ENCODE assay signal across 11 cellular contexts in genomic region chr2:120264995-120265394, GRCh38. TPM values are rescaled to one million over a fixed set of nuclear protein-coding genes. Genes with fewer than 3 reads are reported as not detected.
DNase-seq lines count a peak whose midpoint lies in the region; ATAC-seq lines count a peak whose summit lies in the region.
"Had no signal": no experiment of that assay in that cellular context is flagged by ENCODE, and none has a peak within 500 bp of the region (broad histone marks: within the 10 kb centered on the region; RNA-seq: fewer than 3 reads in every experiment).

No MANE protein-coding gene starts in this region.

- no peaks in the 10 kb centered on the region for H3K27me3 ChIP-seq in SJSA1 (replicated peaks)
- H3K27me3 ChIP-seq in naive thymus-derived CD4-positive, alpha-beta T cell (ENCODE audit: control insufficient read depth in 2 of 2, insufficient read depth in 2 of 2, low read length in 2 of 2) = no peaks in the 10 kb centered on the region

- peaks cover 2% of the 10 kb centered on the region; the same call in 1 of the 2 replicates for H3K9me3 ChIP-seq in SJSA1 (replicated peaks)
- no peaks in the 10 kb centered on the region for H3K9me3 ChIP-seq in naive thymus-derived CD4-positive, alpha-beta T cell (ENCODE audit: control insufficient read depth in 2 of 3, low read length in 3 of 3)

- H3K4me1 ChIP-seq in SJSA1 (replicated peaks) = peaks cover 13% of the 10 kb centered on the region
- H3K4me1 ChIP-seq in naive thymus-derived CD4-positive, alpha-beta T cell (ENCODE audit: control insufficient read depth in 2 of 2, insufficient read depth in 2 of 2, low read length in 2 of 2) = no peaks in the 10 kb centered on the region

- intact Hi-C loops in naive thymus-derived CD4-positive, alpha-beta T cell (cut with micrococcal nuclease) = loop anchor here in 1 of 2 donors (5.0 kb wide), 1 partner anchor 33 kb away; no protein-coding TSS in a partner anchor

- POLR2A ChIA-PET in naive thymus-derived CD4-positive, alpha-beta T cell (lab: Charles Lee) = no interaction called here

- no peak overlapping the region for H3K4me3 ChIP-seq in SJSA1
- no peak overlapping the region for H3K4me3 ChIP-seq in naive thymus-derived CD4-positive, alpha-beta T cell (ENCODE audit: low read length)

- H3K27me3 Mint-ChIP-seq in naive thymus-derived CD4-positive, alpha-beta T cell = no peaks in the 10 kb centered on the region
- H3K27me3 Mint-ChIP-seq: CD4-positive, alpha-beta T cell had no signal

- peak overlapping the region in 1 of 9 donors; percentile 76 for H3K27ac Mint-ChIP-seq in naive thymus-derived CD4-positive, alpha-beta T cell
- H3K27ac Mint-ChIP-seq: CD4-positive, alpha-beta T cell had no signal

- H3K27ac ChIP-seq in SJSA1 = 0 out of 2 replicates have a peak overlapping the region, but pooled peaks have one; percentile 22
- H3K27ac ChIP-seq in naive thymus-derived CD4-positive, alpha-beta T cell (ENCODE audit: low read depth, low read length) = no peak overlapping the region

- DNase-seq in SJSA1 (ENCODE audit: low read depth in 1 of 2, low spot score in 2 of 2) (peak in 1 of 2 experiments; percentile 45), H4 (ENCODE audit: low spot score) (no peak), NCI-H1436 (lab: John Stamatoyannopoulos, UW) (no peak), HuH-7.5 (ENCODE audit: low spot score) (no peak), SHP77 treated with DMSO at 0.1 percent for 48 hours (lab: John Stamatoyannopoulos, UW) (no peak)
- DNase-seq in naive thymus-derived CD4-positive, alpha-beta T cell = no peak
- DNase-seq: activated naive CD4-positive, alpha-beta T cell treated with anti-CD3 and anti-CD28 coated beads, Interleukin-2, amount 50 U/mL, for 16 hours; CD4-positive, alpha-beta T cell; substantia nigra had no signal

- CTCF ChIA-PET in naive thymus-derived CD4-positive, alpha-beta T cell (lab: Charles Lee) = no interaction called here

- H3K4me1 Mint-ChIP-seq in naive thymus-derived CD4-positive, alpha-beta T cell = peaks cover 7 to 36% (median 19%) of the 10 kb centered on the region in 7 donors

- H3K36me3 ChIP-seq in SJSA1 = peaks cover 5% of the 10 kb centered on the region
- H3K36me3 ChIP-seq in naive thymus-derived CD4-positive, alpha-beta T cell (ENCODE audit: control insufficient read depth in 2 of 3, insufficient read depth in 3 of 3, low read length in 3 of 3) = no peaks in the 10 kb centered on the region

- ATAC-seq in GM18868 (IDR thresholded peaks at IDR 0.05; ENCODE audit: unreplicated experiment) = peak; percentile 77
- ATAC-seq in HG02623 (IDR thresholded peaks at IDR 0.05; ENCODE audit: unreplicated experiment) = peak; percentile 35
- peak; percentile 85 for ATAC-seq in naive thymus-derived CD4-positive, alpha-beta T cell

- peak overlapping the region in 1 of 10 donors; percentile 32 for H3K4me3 Mint-ChIP-seq in naive thymus-derived CD4-positive, alpha-beta T cell
- H3K4me3 Mint-ChIP-seq: CD4-positive, alpha-beta T cell had no signal

- peaks cover 0 to 13% (median 7%) of the 10 kb centered on the region in 11 donors for H3K9me3 Mint-ChIP-seq in naive thymus-derived CD4-positive, alpha-beta T cell
- H3K9me3 Mint-ChIP-seq: CD4-positive, alpha-beta T cell had no signal

- H3K36me3 Mint-ChIP-seq in naive thymus-derived CD4-positive, alpha-beta T cell = peaks cover 0 to 33% (median 15%) of the 10 kb centered on the region in 5 donors

RNA-seq across cellular contexts. Expression of gene RALB, which starts 12.3 kb away (rescaled TPM):
- total RNA-seq in SJSA1 (2014; rRNA removed; shearing (Covaris generic)) = 63.1 and 84.7 TPM in 2 replicates
- 100 to 1,000 TPM in 1 of 5 experiments, 10 to 100 TPM in 3, 1 to 10 TPM in 1; 8.7 to 119 (median 11.6) TPM for total RNA-seq in naive thymus-derived CD4-positive, alpha-beta T cell
- polyA plus RNA-seq in naive thymus-derived CD4-positive, alpha-beta T cell = 10 to 100 TPM; 25.9 to 28.2 TPM
- 31.8 and 34.4 TPM in 2 replicates for total RNA-seq in H4 (2014; rRNA removed; shearing (Covaris generic))

RNA-seq across cellular contexts. Expression of gene TMEM185B, which starts 41.8 kb away (rescaled TPM):
- total RNA-seq in SJSA1 (2014; rRNA removed; shearing (Covaris generic)) = 52.8 and 54.5 TPM in 2 replicates
- 10 to 100 TPM; 14.9 to 36.8 (median 19.5) TPM for total RNA-seq in naive thymus-derived CD4-positive, alpha-beta T cell
- 10 to 100 TPM; 17.9 to 19.6 TPM for polyA plus RNA-seq in naive thymus-derived CD4-positive, alpha-beta T cell
- total RNA-seq in H4 (2014; rRNA removed; shearing (Covaris generic)) = 24.7 and 39.3 TPM in 2 replicates

Comparison
In these comparisons a context has a peak if more than half of its experiments do, and no peak if none do; other contexts are left out.
1. ATAC-seq: peak in every context shown above with its lines; median percentile 85 in naive thymus-derived CD4-positive, alpha-beta T cell; 77 in GM18868; 35 in HG02623.